20 cellular contexts compared by ENCODE assay signal in the genomic region with DNA sequence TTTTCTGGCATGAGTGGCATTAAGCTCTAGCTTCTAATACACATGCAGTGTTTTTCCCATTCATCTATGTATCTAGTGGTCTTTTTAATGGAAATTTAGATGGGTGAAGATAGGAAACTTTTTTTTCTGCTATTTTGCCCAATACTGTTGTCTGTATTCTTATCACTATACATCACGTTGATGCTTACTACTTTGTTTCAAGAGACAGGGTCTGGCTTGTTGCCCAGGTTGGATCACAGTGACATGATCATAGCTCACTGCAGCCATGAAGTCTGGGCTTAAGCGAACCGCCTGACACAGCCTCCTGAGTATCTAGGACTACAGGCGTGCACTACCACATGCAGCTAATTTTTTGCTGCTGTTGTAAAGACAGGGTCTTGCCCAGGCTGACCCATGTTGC.
DNase-seq lines count a peak whose midpoint lies in the region; ATAC-seq and TF ChIP-seq lines count a peak whose summit lies in the region.
"Had no signal": no experiment of that assay in that cellular context is flagged by ENCODE, and none has a peak within 500 bp of the region (broad histone marks: within the 10 kb centered on the region; RNA-seq: fewer than 3 reads in every experiment).

No MANE protein-coding gene starts in this region.

- H3K23me2 ChIP-seq in H9 (ENCODE audit: insufficient read length, low read depth, low read length, poor library complexity, severe bottlenecking): no peaks in the 10 kb centered on the region

- ATAC-seq in heart right ventricle (peak in 7 of 8 donors; percentile 33 to 82 (median 63)), HG03108 (IDR thresholded peaks at IDR 0.05; ENCODE audit: unreplicated experiment) (no peak)
- no peak for ATAC-seq in stimulated activated memory B cell treated with anti-CD40 and anti-IgM and Interleukin-4, amounts not matched to agents 10 μg/mL and 1 μg/mL and 100 μg/mL, for 72 hours

- H2AFZ ChIP-seq in H9 (ENCODE audit: low read length): no peak overlapping the region

- no peak overlapping the region for H3K4ac ChIP-seq in H9 (ENCODE audit: low read depth, low read length)

- H3K9me3 ChIP-seq in heart right ventricle (no peaks in the 10 kb centered on the region), H9 (ENCODE audit: control insufficient read depth, low read depth, low read length) (no peaks in the 10 kb centered on the region)
- H3K9me3 ChIP-seq: esophagus squamous epithelium had no signal

- no peak overlapping the region for H3T11ph ChIP-seq in H9 (ENCODE audit: low read length)

- H3K4me1 ChIP-seq in heart right ventricle (peaks cover 2 to 41% (median 21%) of the 10 kb centered on the region in 9 donors), H9 (ENCODE audit: insufficient read depth, low read length) (no peaks in the 10 kb centered on the region)

- no peak overlapping the region for H4K91ac ChIP-seq in H9 (ENCODE audit: insufficient read length, low read depth, low read length)

- H3K27ac ChIP-seq in brain microvascular endothelial cell (no peak overlapping the region), heart right ventricle (peak overlapping the region in 2 of 10 donors; percentile 5 to 34), H9 (ENCODE audit: insufficient read length, low read depth, low read length) (no peak overlapping the region)
- H3K27ac ChIP-seq: esophagus squamous epithelium had no signal

- no peak overlapping the region for H3K56ac ChIP-seq in H9 (ENCODE audit: insufficient read length, low read depth, low read length)

- no peaks in the 10 kb centered on the region for H3K27me3 Mint-ChIP-seq in H9 (ENCODE audit: low read depth)
- no peaks in the 10 kb centered on the region for H3K27me3 Mint-ChIP-seq in stimulated activated memory B cell treated with anti-CD40 and anti-IgM and Interleukin-4, amounts not matched to agents 10 μg/mL and 1 μg/mL and 100 μg/mL, for 72 hours
- H3K27me3 Mint-ChIP-seq: dendritic cell treated with granulocyte-macrophage colony-stimulating factor and Interleukin-4, amounts not matched to agents 40 ng/mL and 50 ng/mL, for 4 days had no signal

- H3K27me3 ChIP-seq in brain microvascular endothelial cell (replicated peaks) (no peaks in the 10 kb centered on the region), heart right ventricle (no peaks in the 10 kb centered on the region), H9 (ENCODE audit: insufficient read depth, low read length) (no peaks in the 10 kb centered on the region)
- H3K27me3 ChIP-seq: esophagus squamous epithelium had no signal

- H3K36me3 ChIP-seq in brain microvascular endothelial cell (replicated peaks) (no peaks in the 10 kb centered on the region), heart right ventricle (no peaks in the 10 kb centered on the region)
- H3K36me3 ChIP-seq: esophagus squamous epithelium had no signal

- no peak overlapping the region for H2BK5ac ChIP-seq in H9 (ENCODE audit: insufficient read length, low read length)

- H2BK15ac ChIP-seq in H9 (ENCODE audit: low read depth, low read length): no peak overlapping the region

- TF ChIP-seq CTCF in brain microvascular endothelial cell (IDR thresholded peaks at IDR 0.05; ENCODE audit: low read depth, low read length, missing control alignments) (no peak), heart right ventricle (IDR thresholded peaks at IDR 0.05) (no peak), H9 (conservative IDR thresholded peaks at IDR 0.05) (no peak)

- H3K79me2 ChIP-seq in H9 (ENCODE audit: insufficient read depth, low read length): no peaks in the 10 kb centered on the region

- H3K23ac ChIP-seq in H9 (ENCODE audit: insufficient read length, low read depth, low read length): no peak overlapping the region

- no peak overlapping the region for H4K5ac ChIP-seq in H9 (ENCODE audit: insufficient read length, low read depth, low read length)

- H4K8ac ChIP-seq in H9 (replicated peaks; ENCODE audit: insufficient read length, low read depth, low read length): no peak overlapping the region

- H2BK20ac ChIP-seq in H9 (ENCODE audit: low read depth, low read length, poor library complexity, severe bottlenecking): no peak overlapping the region

- H3K36me3 Mint-ChIP-seq in H9 (ENCODE audit: insufficient read depth in 1 of 3, low read depth in 3 of 3): peaks cover 0 to 3% (median 0%) of the 10 kb centered on the region in 3 experiments; a peak in 1 of 7 replicates
- H3K36me3 Mint-ChIP-seq in stimulated activated memory B cell treated with anti-CD40 and anti-IgM and Interleukin-4, amounts not matched to agents 10 μg/mL and 1 μg/mL and 100 μg/mL, for 72 hours: no peaks in the 10 kb centered on the region

- H3K4me2 ChIP-seq in H9 (ENCODE audit: insufficient read depth, insufficient read length, low read length): no peak overlapping the region

- no peak overlapping the region for H2AK5ac ChIP-seq in H9 (ENCODE audit: insufficient read length, low read length)

- no peaks in the 10 kb centered on the region for H3K79me1 ChIP-seq in H9 (ENCODE audit: insufficient read depth, low read depth, low read length, poor library complexity, severe bottlenecking)

- no peak overlapping the region for H2BK12ac ChIP-seq in H9 (ENCODE audit: insufficient read length, low read depth, low read length)

- H3K4me3 ChIP-seq in brain microvascular endothelial cell (ENCODE audit: low read depth, low read length) (no peak overlapping the region), heart right ventricle (no peak overlapping the region)
- H3K4me3 ChIP-seq: esophagus squamous epithelium had no signal

- H2BK120ac ChIP-seq in H9 (ENCODE audit: low read depth, low read length, poor library complexity, severe bottlenecking): no peak overlapping the region

- DNase-seq in NCI-H446 treated with DMSO at 0.1 percent for 48 hours (lab: John Stamatoyannopoulos, UW): peak; percentile 6
- DNase-seq in NCI-H446 (lab: John Stamatoyannopoulos, UW): no peak
- DNase-seq in brain microvascular endothelial cell: peak; percentile 66
- peak in 1 of 2 donors; percentile 60 for DNase-seq in heart right ventricle
- no peak for DNase-seq in middle frontal gyrus (ENCODE audit: extremely low spot score, low spot score)
- no peak for DNase-seq in H9
- DNase-seq: activated effector memory CD4-positive, alpha-beta T cell treated with Interleukin-2 at 50 U/mL for 16 hours; aorta; DMS79; esophagus squamous epithelium; NCI-H2029 treated with DMSO at 0.1 percent for 48 hours; NCI-H82; stimulated activated CD4-positive, alpha-beta T cell treated with anti-CD3 and anti-CD28 coated beads, Interleukin-2, amount 100 ng/mL, for 48 hours; stimulated activated CD8-positive, alpha-beta memory T cell treated with anti-CD3 and anti-CD28 coated beads, Interleukin-4, amount 100 ng/mL, for 48 hours; T-helper 1 cell had no signal

- H3K4me3 Mint-ChIP-seq in H9: no peak overlapping the region
- H3K4me3 Mint-ChIP-seq in stimulated activated memory B cell treated with anti-CD40 and anti-IgM and Interleukin-4, amounts not matched to agents 10 μg/mL and 1 μg/mL and 100 μg/mL, for 72 hours: no peak overlapping the region
- H3K4me3 Mint-ChIP-seq: CD14-positive monocyte; dendritic cell treated with granulocyte-macrophage colony-stimulating factor and Interleukin-4, amounts not matched to agents 40 ng/mL and 50 ng/mL, for 4 days; nephron had no signal

- in situ Hi-C loops in brain microvascular endothelial cell (cut with HindIII; ENCODE audit: low pct_ligation_motif_present, low sequenced_read_pairs): no loop called here

- H4K20me1 ChIP-seq in H9 (ENCODE audit: control insufficient read depth, insufficient read depth, insufficient read length): no peaks in the 10 kb centered on the region

- H3K27ac Mint-ChIP-seq in H9: no peak overlapping the region
- no peak overlapping the region for H3K27ac Mint-ChIP-seq in stimulated activated memory B cell treated with anti-CD40 and anti-IgM and Interleukin-4, amounts not matched to agents 10 μg/mL and 1 μg/mL and 100 μg/mL, for 72 hours
- H3K27ac Mint-ChIP-seq: CD14-positive monocyte; dendritic cell treated with granulocyte-macrophage colony-stimulating factor and Interleukin-4, amounts not matched to agents 40 ng/mL and 50 ng/mL, for 4 days had no signal

- intact Hi-C loops in heart right ventricle (cut with DNase I): loop anchor here in 1 of 10 donors (10.0 kb wide), 1 partner anchor 50 kb away; no protein-coding TSS in a partner anchor

- 19 to 33% methylated on average over 4 of the region's 4 CpGs for WGBS in heart right ventricle, 2 donors
- WGBS in H9 (ENCODE audit: extremely low coverage, insufficient read length, low lambda C conversion rate): no CpG with 5 or more reads among the region's 4 CpGs

- no peak overlapping the region for H3K9ac ChIP-seq in H9 (ENCODE audit: extremely low read depth, insufficient read length, low read length)

- H3K4me1 Mint-ChIP-seq in H9: peaks cover 0 to 4% of the 10 kb centered on the region in 2 experiments; a peak in 2 of 4 replicates
- peaks cover 5% of the 10 kb centered on the region for H3K4me1 Mint-ChIP-seq in stimulated activated memory B cell treated with anti-CD40 and anti-IgM and Interleukin-4, amounts not matched to agents 10 μg/mL and 1 μg/mL and 100 μg/mL, for 72 hours
- H3K4me1 Mint-ChIP-seq: CD14-positive monocyte had no signal

- no peaks in the 10 kb centered on the region for H3K9me3 Mint-ChIP-seq in H9
- no peaks in the 10 kb centered on the region for H3K9me3 Mint-ChIP-seq in stimulated activated memory B cell treated with anti-CD40 and anti-IgM and Interleukin-4, amounts not matched to agents 10 μg/mL and 1 μg/mL and 100 μg/mL, for 72 hours
- H3K9me3 Mint-ChIP-seq: dendritic cell treated with granulocyte-macrophage colony-stimulating factor and Interleukin-4, amounts not matched to agents 40 ng/mL and 50 ng/mL, for 4 days had no signal

- no peak overlapping the region for H3K18ac ChIP-seq in H9 (ENCODE audit: insufficient read length, low read depth, low read length)

- H3K14ac ChIP-seq in H9 (ENCODE audit: insufficient read depth, low read length): no peak overlapping the region

Comparison
In these comparisons a context has a peak if more than half of its experiments do, and no peak if none do; other contexts are left out.
1. DNase-seq: peak in NCI-H446 treated with DMSO at 0.1 percent for 48 hours (single experiment) and brain microvascular endothelial cell (single experiment); none in NCI-H446 (0 of 2), middle frontal gyrus (single experiment) and H9 (single experiment).
2. ATAC-seq: peak in heart right ventricle (7 of 8); none in HG03108 (single experiment) and stimulated activated memory B cell treated with anti-CD40 and anti-IgM and Interleukin-4, amounts not matched to agents 10 μg/mL and 1 μg/mL and 100 μg/mL, for 72 hours (single experiment).